3 cellular contexts compared by ENCODE assay signal in genomic region chr11:23704183-23704582, GRCh38.
"Had no signal": no experiment of that assay in that cellular context is flagged by ENCODE, and none has a peak within 500 bp of the region (broad histone marks: within the 10 kb centered on the region; RNA-seq: fewer than 3 reads in every experiment).

No MANE protein-coding gene starts in this region.

- ATAC-seq: GM12878 had no signal

- H3K4me3 ChIP-seq: GM12878 had no signal

- DNase-seq: GDM1, GF-D8 had no signal
